In the genomic region with DNA sequence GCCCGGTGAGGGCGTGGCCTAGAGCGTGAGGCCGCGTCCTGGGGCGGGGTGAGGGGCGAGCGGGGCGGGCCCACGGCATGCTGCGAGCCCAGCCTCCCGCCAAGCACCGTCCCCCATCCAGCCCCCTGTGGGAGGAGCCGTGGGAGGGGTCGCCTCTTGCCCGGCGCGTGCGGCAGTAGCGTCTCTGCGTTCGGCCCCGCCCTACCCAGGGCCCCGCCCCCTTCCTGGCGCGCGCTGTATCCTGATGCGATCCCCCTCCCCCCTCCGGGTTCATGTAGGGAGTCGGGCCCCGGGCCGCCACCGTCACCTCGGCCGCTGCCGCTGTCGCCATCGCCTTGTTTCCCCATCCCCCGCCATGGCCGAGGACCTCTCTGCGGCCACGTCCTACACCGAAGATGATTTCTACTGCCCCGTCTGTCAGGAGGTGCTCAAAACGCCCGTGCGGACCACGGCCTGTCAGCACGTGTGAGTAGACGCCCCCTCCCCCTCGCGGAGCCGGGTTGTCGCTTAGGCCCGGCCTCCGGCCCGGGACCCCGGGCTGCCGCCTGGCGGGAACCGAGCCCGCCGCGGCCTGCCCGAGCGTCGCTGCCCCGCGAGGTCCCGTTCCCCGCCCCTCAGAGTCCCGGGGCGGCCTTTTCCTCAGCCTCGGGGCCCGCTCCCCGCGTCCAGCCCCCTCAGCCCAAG, we compare ENCODE assay signal across 1 cellular context.
TF ChIP-seq lines count a peak whose summit lies in the region.

No MANE protein-coding gene starts in this region.

TF ChIP-seq in HepG2, 621 proteins besides CTCF, POLR2A, EP300 and RAD21 (continued from another document and continues in another):
- TF ChIP-seq, protein P1, sequence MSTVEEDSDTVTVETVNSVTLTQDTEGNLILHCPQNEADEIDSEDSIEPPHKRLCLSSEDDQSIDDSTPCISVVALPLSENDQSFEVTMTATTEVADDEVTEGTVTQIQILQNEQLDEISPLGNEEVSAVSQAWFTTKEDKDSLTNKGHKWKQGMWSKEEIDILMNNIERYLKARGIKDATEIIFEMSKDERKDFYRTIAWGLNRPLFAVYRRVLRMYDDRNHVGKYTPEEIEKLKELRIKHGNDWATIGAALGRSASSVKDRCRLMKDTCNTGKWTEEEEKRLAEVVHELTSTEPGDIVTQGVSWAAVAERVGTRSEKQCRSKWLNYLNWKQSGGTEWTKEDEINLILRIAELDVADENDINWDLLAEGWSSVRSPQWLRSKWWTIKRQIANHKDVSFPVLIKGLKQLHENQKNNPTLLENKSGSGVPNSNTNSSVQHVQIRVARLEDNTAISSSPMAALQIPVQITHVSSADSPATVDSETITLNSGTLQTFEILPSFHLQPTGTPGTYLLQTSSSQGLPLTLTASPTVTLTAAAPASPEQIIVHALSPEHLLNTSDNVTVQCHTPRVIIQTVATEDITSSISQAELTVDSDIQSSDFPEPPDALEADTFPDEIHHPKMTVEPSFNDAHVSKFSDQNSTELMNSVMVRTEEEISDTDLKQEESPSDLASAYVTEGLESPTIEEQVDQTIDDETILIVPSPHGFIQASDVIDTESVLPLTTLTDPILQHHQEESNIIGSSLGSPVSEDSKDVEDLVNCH (CRISPR knock-in tag; IDR thresholded peaks at IDR 0.05), result no peak
- TF ChIP-seq ZNF224 (CRISPR knock-in tag; IDR thresholded peaks at IDR 0.05) (no peak), HNRNPK (IDR thresholded peaks at IDR 0.05; ENCODE audit: low read depth, low read length, poor library complexity, severe bottlenecking) (no peak), ZNF446 (CRISPR knock-in tag; IDR thresholded peaks at IDR 0.05) (peak; percentile 33; the same call in 1 of the 2 replicates), ZNF605 (CRISPR knock-in tag; IDR thresholded peaks at IDR 0.05) (0 out of 2 replicates have a peak, but pooled peaks have one; percentile 2), ZNF792 (CRISPR knock-in tag; IDR thresholded peaks at IDR 0.05) (no peak; the same call in 1 of the 2 replicates), GFI1 (CRISPR knock-in tag; IDR thresholded peaks at IDR 0.05; ENCODE audit: borderline replicate concordance) (no peak), ZZZ3 (CRISPR knock-in tag; IDR thresholded peaks at IDR 0.05; ENCODE audit: borderline replicate concordance) (no peak; the same call in 1 of the 2 replicates), TBL1XR1 (IDR thresholded peaks at IDR 0.05; ENCODE audit: borderline replicate concordance, low read length, partially characterized antibody) (no peak), ZNF776 (CRISPR knock-in tag; IDR thresholded peaks at IDR 0.05) (peak; percentile 59; the same call in 1 of the 2 replicates), RELA (CRISPR knock-in tag; IDR thresholded peaks at IDR 0.05) (no peak), ZKSCAN1 (IDR thresholded peaks at IDR 0.05; ENCODE audit: low read length) (no peak), PTBP1 (IDR thresholded peaks at IDR 0.05; ENCODE audit: low read depth, low read length, poor library complexity, severe bottlenecking) (no peak), ZMAT3 (CRISPR knock-in tag; conservative IDR thresholded peaks at IDR 0.05) (no peak), ZNF160 (CRISPR knock-in tag; IDR thresholded peaks at IDR 0.05) (peak; percentile 50; the same call in 1 of the 2 replicates), GTF2F1 (IDR thresholded peaks at IDR 0.05; ENCODE audit: low read length) (no peak), SPEN (CRISPR knock-in tag; IDR thresholded peaks at IDR 0.05; ENCODE audit: low read depth) (peak; percentile 16; the same call in 1 of the 2 replicates), ZNF510 (CRISPR knock-in tag; IDR thresholded peaks at IDR 0.05; ENCODE audit: low read depth) (no peak), YEATS4 (CRISPR knock-in tag; IDR thresholded peaks at IDR 0.05; ENCODE audit: borderline replicate concordance) (peak; percentile 70; the same call in 1 of the 2 replicates), KAT7 (CRISPR knock-in tag; IDR thresholded peaks at IDR 0.05; ENCODE audit: borderline replicate concordance) (no peak), MYC (CRISPR knock-in tag; IDR thresholded peaks at IDR 0.05; ENCODE audit: borderline replicate concordance) (peak; percentile 64; the same call in 1 of the 2 replicates), AKAP8 (CRISPR knock-in tag; IDR thresholded peaks at IDR 0.05) (no peak), EZH2 (conservative IDR thresholded peaks at IDR 0.05; ENCODE audit: low read depth, low read length) (no peak), KAT8 (CRISPR knock-in tag; IDR thresholded peaks at IDR 0.05) (peak; percentile 5; the same call in 1 of the 2 replicates), MXD4 (CRISPR knock-in tag; IDR thresholded peaks at IDR 0.05) (peak; percentile 69), ZNF644 (CRISPR knock-in tag; IDR thresholded peaks at IDR 0.05; ENCODE audit: low read depth) (no peak), ZSCAN12 (CRISPR knock-in tag; IDR thresholded peaks at IDR 0.05) (0 out of 2 replicates have a peak, but pooled peaks have one; percentile 34), ZNF430 (CRISPR knock-in tag; IDR thresholded peaks at IDR 0.05) (no peak), ZNF256 (CRISPR knock-in tag; conservative IDR thresholded peaks at IDR 0.05) (no peak), ZNF672 (CRISPR knock-in tag; IDR thresholded peaks at IDR 0.05) (no peak), ZNF468 (CRISPR knock-in tag; IDR thresholded peaks at IDR 0.05) (0 out of 2 replicates have a peak, but pooled peaks have one; percentile 41), ZNF543 (CRISPR knock-in tag; IDR thresholded peaks at IDR 0.05) (peak; percentile 84; the same call in 1 of the 2 replicates), ZMYM4 (CRISPR knock-in tag; IDR thresholded peaks at IDR 0.05) (peak; percentile 79), HIVEP1 (CRISPR knock-in tag; IDR thresholded peaks at IDR 0.05) (no peak), MTF1 (CRISPR knock-in tag; IDR thresholded peaks at IDR 0.05) (no peak), CHD2 (IDR thresholded peaks at IDR 0.05; ENCODE audit: low read depth, low read length) (no peak), MIER2 (CRISPR knock-in tag; IDR thresholded peaks at IDR 0.05) (no peak)
- TF ChIP-seq, protein P2, sequence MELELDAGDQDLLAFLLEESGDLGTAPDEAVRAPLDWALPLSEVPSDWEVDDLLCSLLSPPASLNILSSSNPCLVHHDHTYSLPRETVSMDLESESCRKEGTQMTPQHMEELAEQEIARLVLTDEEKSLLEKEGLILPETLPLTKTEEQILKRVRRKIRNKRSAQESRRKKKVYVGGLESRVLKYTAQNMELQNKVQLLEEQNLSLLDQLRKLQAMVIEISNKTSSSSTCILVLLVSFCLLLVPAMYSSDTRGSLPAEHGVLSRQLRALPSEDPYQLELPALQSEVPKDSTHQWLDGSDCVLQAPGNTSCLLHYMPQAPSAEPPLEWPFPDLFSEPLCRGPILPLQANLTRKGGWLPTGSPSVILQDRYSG (CRISPR knock-in tag; IDR thresholded peaks at IDR 0.05), result no peak
- TF ChIP-seq, protein P3, sequence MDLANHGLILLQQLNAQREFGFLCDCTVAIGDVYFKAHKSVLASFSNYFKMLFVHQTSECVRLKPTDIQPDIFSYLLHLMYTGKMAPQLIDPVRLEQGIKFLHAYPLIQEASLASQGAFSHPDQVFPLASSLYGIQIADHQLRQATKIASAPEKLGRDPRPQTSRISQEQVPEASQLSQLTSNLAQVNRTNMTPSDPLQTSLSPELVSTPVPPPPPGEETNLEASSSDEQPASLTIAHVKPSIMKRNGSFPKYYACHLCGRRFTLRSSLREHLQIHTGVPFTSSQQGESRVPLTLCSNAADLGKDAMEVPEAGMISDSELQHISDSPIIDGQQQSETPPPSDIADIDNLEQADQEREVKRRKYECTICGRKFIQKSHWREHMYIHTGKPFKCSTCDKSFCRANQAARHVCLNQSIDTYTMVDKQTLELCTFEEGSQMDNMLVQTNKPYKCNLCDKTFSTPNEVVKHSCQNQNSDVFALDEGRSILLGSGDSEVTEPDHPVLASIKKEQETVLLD (CRISPR knock-in tag; IDR thresholded peaks at IDR 0.05; ENCODE audit: low read depth), result peak; percentile 23; the same call in 1 of the 2 replicates
- TF ChIP-seq, protein P4, sequence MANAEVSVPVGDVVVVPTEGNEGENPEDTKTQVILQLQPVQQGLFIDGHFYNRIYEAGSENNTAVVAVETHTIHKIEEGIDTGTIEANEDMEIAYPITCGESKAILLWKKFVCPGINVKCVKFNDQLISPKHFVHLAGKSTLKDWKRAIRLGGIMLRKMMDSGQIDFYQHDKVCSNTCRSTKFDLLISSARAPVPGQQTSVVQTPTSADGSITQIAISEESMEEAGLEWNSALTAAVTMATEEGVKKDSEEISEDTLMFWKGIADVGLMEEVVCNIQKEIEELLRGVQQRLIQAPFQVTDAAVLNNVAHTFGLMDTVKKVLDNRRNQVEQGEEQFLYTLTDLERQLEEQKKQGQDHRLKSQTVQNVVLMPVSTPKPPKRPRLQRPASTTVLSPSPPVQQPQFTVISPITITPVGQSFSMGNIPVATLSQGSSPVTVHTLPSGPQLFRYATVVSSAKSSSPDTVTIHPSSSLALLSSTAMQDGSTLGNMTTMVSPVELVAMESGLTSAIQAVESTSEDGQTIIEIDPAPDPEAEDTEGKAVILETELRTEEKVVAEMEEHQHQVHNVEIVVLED (CRISPR knock-in tag; IDR thresholded peaks at IDR 0.05; ENCODE audit: borderline replicate concordance), result peak; percentile 73
- TF ChIP-seq, protein P5, sequence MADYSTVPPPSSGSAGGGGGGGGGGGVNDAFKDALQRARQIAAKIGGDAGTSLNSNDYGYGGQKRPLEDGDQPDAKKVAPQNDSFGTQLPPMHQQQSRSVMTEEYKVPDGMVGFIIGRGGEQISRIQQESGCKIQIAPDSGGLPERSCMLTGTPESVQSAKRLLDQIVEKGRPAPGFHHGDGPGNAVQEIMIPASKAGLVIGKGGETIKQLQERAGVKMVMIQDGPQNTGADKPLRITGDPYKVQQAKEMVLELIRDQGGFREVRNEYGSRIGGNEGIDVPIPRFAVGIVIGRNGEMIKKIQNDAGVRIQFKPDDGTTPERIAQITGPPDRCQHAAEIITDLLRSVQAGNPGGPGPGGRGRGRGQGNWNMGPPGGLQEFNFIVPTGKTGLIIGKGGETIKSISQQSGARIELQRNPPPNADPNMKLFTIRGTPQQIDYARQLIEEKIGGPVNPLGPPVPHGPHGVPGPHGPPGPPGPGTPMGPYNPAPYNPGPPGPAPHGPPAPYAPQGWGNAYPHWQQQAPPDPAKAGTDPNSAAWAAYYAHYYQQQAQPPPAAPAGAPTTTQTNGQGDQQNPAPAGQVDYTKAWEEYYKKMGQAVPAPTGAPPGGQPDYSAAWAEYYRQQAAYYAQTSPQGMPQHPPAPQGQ (CRISPR knock-in tag; IDR thresholded peaks at IDR 0.05; ENCODE audit: borderline replicate concordance), result no peak
- TF ChIP-seq, protein P6, sequence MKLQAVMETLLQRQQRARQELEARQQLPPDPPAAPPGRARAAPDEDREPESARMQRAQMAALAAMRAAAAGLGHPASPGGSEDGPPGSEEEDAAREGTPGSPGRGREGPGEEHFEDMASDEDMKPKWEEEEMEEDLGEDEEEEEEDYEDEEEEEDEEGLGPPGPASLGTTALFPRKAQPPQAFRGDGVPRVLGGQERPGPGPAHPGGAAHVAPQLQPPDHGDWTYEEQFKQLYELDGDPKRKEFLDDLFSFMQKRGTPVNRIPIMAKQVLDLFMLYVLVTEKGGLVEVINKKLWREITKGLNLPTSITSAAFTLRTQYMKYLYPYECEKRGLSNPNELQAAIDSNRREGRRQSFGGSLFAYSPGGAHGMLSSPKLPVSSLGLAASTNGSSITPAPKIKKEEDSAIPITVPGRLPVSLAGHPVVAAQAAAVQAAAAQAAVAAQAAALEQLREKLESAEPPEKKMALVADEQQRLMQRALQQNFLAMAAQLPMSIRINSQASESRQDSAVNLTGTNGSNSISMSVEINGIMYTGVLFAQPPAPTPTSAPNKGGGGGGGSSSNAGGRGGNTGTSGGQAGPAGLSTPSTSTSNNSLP (IDR thresholded peaks at IDR 0.05; ENCODE audit: low read depth, low read length), result no peak
- TF ChIP-seq, protein P7, sequence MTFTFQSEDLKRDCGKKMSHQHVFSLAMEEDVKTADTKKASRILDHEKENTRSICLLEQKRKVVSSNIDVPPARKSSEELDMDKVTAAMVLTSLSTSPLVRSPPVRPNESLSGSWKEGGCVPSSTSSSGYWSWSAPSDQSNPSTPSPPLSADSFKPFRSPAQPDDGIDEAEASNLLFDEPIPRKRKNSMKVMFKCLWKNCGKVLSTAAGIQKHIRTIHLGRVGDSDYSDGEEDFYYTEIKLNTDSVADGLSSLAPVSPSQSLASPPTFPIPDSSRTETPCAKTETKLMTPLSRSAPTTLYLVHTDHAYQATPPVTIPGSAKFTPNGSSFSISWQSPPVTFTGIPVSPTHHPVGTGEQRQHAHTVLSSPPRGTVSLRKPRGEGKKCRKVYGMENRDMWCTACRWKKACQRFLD (CRISPR knock-in tag; IDR thresholded peaks at IDR 0.05; ENCODE audit: borderline replicate concordance), result no peak; the same call in 1 of the 2 replicates
- TF ChIP-seq, protein P8, sequence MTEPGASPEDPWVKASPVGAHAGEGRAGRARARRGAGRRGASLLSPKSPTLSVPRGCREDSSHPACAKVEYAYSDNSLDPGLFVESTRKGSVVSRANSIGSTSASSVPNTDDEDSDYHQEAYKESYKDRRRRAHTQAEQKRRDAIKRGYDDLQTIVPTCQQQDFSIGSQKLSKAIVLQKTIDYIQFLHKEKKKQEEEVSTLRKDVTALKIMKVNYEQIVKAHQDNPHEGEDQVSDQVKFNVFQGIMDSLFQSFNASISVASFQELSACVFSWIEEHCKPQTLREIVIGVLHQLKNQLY (CRISPR knock-in tag; IDR thresholded peaks at IDR 0.05), result no peak
- TF ChIP-seq, protein P9, sequence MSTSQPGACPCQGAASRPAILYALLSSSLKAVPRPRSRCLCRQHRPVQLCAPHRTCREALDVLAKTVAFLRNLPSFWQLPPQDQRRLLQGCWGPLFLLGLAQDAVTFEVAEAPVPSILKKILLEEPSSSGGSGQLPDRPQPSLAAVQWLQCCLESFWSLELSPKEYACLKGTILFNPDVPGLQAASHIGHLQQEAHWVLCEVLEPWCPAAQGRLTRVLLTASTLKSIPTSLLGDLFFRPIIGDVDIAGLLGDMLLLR (CRISPR knock-in tag; IDR thresholded peaks at IDR 0.05), result peak; percentile 86
- TF ChIP-seq, protein P10, sequence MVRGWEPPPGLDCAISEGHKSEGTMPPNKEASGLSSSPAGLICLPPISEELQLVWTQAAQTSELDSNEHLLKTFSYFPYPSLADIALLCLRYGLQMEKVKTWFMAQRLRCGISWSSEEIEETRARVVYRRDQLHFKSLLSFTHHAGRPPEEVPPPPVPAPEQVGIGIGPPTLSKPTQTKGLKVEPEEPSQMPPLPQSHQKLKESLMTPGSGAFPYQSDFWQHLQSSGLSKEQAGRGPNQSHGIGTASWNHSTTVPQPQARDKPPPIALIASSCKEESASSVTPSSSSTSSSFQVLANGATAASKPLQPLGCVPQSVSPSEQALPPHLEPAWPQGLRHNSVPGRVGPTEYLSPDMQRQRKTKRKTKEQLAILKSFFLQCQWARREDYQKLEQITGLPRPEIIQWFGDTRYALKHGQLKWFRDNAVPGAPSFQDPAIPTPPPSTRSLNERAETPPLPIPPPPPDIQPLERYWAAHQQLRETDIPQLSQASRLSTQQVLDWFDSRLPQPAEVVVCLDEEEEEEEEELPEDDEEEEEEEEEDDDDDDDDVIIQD (CRISPR knock-in tag; IDR thresholded peaks at IDR 0.05; ENCODE audit: low read depth), result no peak
- TF ChIP-seq, protein P11, sequence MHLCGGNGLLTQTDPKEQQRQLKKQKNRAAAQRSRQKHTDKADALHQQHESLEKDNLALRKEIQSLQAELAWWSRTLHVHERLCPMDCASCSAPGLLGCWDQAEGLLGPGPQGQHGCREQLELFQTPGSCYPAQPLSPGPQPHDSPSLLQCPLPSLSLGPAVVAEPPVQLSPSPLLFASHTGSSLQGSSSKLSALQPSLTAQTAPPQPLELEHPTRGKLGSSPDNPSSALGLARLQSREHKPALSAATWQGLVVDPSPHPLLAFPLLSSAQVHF (CRISPR knock-in tag; IDR thresholded peaks at IDR 0.05), result no peak
